Comparison of ENCODE assay signal across 13 cellular contexts in genomic region chr10:130750441-130750840, GRCh38.
DNase-seq lines count a peak whose midpoint lies in the region; TF ChIP-seq lines count a peak whose summit lies in the region.
"Had no signal": no experiment of that assay in that cellular context is flagged by ENCODE, and none has a peak within 500 bp of the region (broad histone marks: within the 10 kb centered on the region; RNA-seq: fewer than 3 reads in every experiment).

No MANE protein-coding gene starts in this region.

- no CpG with 5 or more reads among the region's 2 CpGs for WGBS in trophoblast cell (ENCODE audit: extremely low coverage, insufficient coverage, insufficient read length)
- WGBS in suprapubic skin, result 62% methylated on average over 2 of the region's 2 CpGs

- peak overlapping the region; percentile 23 for H2BK12ac ChIP-seq in trophoblast cell (ENCODE audit: low read length)

- H3K4me1 ChIP-seq in trophoblast cell (ENCODE audit: control insufficient read depth in 1 of 2, insufficient read depth in 2 of 2, low read length in 2 of 2) (peaks cover 7 to 14% of the 10 kb centered on the region in 2 experiments), suprapubic skin (no peaks in the 10 kb centered on the region)

- no peak overlapping the region for H3K4me2 ChIP-seq in trophoblast cell (ENCODE audit: low read length)
- H3K4me2 ChIP-seq: BLaER1 treated with 17β-estradiol and CSF1 and Interleukin-3, amounts not matched to agents 10 nM and 100 nM had no signal

- no peak overlapping the region for H4K8ac ChIP-seq in trophoblast cell (ENCODE audit: low read depth, low read length)

- no peak for TF ChIP-seq POLR2A in suprapubic skin (IDR thresholded peaks at IDR 0.05)

- H3K18ac ChIP-seq in trophoblast cell (ENCODE audit: low read length), result no peak overlapping the region

- no peak overlapping the region for H3K9ac ChIP-seq in trophoblast cell (ENCODE audit: low read length)
- H3K9ac ChIP-seq: BLaER1 treated with 17β-estradiol and CSF1 and Interleukin-3, amounts not matched to agents 10 nM and 100 nM had no signal

- H3K36me3 ChIP-seq in trophoblast cell (ENCODE audit: control insufficient read depth in 1 of 2, insufficient read depth in 2 of 2, low read length in 2 of 2) (no peaks in the 10 kb centered on the region), suprapubic skin (no peaks in the 10 kb centered on the region)
- H3K36me3 ChIP-seq: BLaER1 treated with 17β-estradiol and CSF1 and Interleukin-3, amounts not matched to agents 10 nM and 100 nM had no signal

- no peak for TF ChIP-seq CTCF in suprapubic skin (IDR thresholded peaks at IDR 0.05)

- no peak overlapping the region for H3K14ac ChIP-seq in trophoblast cell (ENCODE audit: low read length)

- H4K91ac ChIP-seq in trophoblast cell (ENCODE audit: low read depth, low read length), result no peak overlapping the region

- H3K27me3 ChIP-seq in trophoblast cell (ENCODE audit: insufficient read depth, low read length) (no peaks in the 10 kb centered on the region), suprapubic skin (peaks cover 8% of the 10 kb centered on the region)
- H3K27me3 ChIP-seq: BLaER1 treated with 17β-estradiol and CSF1 and Interleukin-3, amounts not matched to agents 10 nM and 100 nM had no signal

- no peak overlapping the region for H2AFZ ChIP-seq in trophoblast cell (ENCODE audit: insufficient read depth, low read length, poor library complexity)

- H3K79me1 ChIP-seq in trophoblast cell (ENCODE audit: low read length), result peaks cover 3% of the 10 kb centered on the region

- no peak overlapping the region for H3K23ac ChIP-seq in trophoblast cell (ENCODE audit: low read length)

- DNase-seq in activated effector memory CD4-positive, alpha-beta T cell treated with anti-CD3 and anti-CD28 coated beads, Interleukin-2, amount 50 U/mL, for 16 hours, result peak; percentile 9
- no peak for DNase-seq in activated effector memory CD4-positive, alpha-beta T cell treated with Interleukin-2 at 50 U/mL for 16 hours
- DNase-seq in islet precursor cell (peak; percentile 30), trophoblast cell (no peak), suprapubic skin (ENCODE audit: low spot score in 2 of 2) (peak; percentile 4 to 56), hypothalamus (lab: John Stamatoyannopoulos, UW) (no peak), 8988T (no peak), NCI-H187 treated with DMSO at 0.1 percent for 48 hours (lab: John Stamatoyannopoulos, UW) (no peak)
- DNase-seq: Calu3; CD4-positive, CD25-positive, alpha-beta regulatory T cell; DMS 273 treated with DMSO at 0.1 percent for 48 hours had no signal

- H2BK120ac ChIP-seq in trophoblast cell (ENCODE audit: insufficient read depth, low read length, poor library complexity), result no peak overlapping the region

- H2AK5ac ChIP-seq in trophoblast cell (ENCODE audit: low read length), result no peak overlapping the region

- H3K9me3 ChIP-seq in trophoblast cell (ENCODE audit: insufficient read depth, low read depth, low read length) (peaks cover 5% of the 10 kb centered on the region), suprapubic skin (no peaks in the 10 kb centered on the region)

- no peaks in the 10 kb centered on the region for H3K79me2 ChIP-seq in trophoblast cell (ENCODE audit: control insufficient read depth, insufficient read depth, low read length, poor library complexity)

- no peak overlapping the region for H3K4ac ChIP-seq in trophoblast cell (ENCODE audit: low read depth, low read length)

- no peak overlapping the region for H4K12ac ChIP-seq in trophoblast cell (ENCODE audit: low read depth, low read length)

- no peak overlapping the region for H3K27ac ChIP-seq in trophoblast cell (ENCODE audit: low read depth, low read length)
- H3K27ac ChIP-seq in suprapubic skin, result no peak overlapping the region
- H3K27ac ChIP-seq: 22Rv1; BLaER1 treated with 17β-estradiol and CSF1 and Interleukin-3, amounts not matched to agents 10 nM and 100 nM had no signal

- H3K4me3 ChIP-seq in trophoblast cell (ENCODE audit: low read depth, low read length) (no peak overlapping the region), suprapubic skin (no peak overlapping the region)
- H3K4me3 ChIP-seq: BLaER1 treated with 17β-estradiol and CSF1 and Interleukin-3, amounts not matched to agents 10 nM and 100 nM had no signal

- H2BK5ac ChIP-seq in trophoblast cell (ENCODE audit: low read depth, low read length, poor library complexity), result no peak overlapping the region

- no peak for TF ChIP-seq EP300 in suprapubic skin (IDR thresholded peaks at IDR 0.05)

Comparison
In these comparisons a context has a peak if more than half of its experiments do, and no peak if none do; other contexts are left out.
1. DNase-seq: peak in activated effector memory CD4-positive, alpha-beta T cell treated with anti-CD3 and anti-CD28 coated beads, Interleukin-2, amount 50 U/mL, for 16 hours (single experiment), islet precursor cell (single experiment) and suprapubic skin (2 of 2); none in activated effector memory CD4-positive, alpha-beta T cell treated with Interleukin-2 at 50 U/mL for 16 hours (single experiment), trophoblast cell (0 of 2), hypothalamus (0 of 51), 8988T (single experiment) and NCI-H187 treated with DMSO at 0.1 percent for 48 hours (single experiment).